In genomic region chr4:80336582-80336981, GRCh38 we compare ENCODE assay signal across 8 cellular contexts. TPM values are rescaled to one million over a fixed set of nuclear protein-coding genes. Genes with fewer than 3 reads are reported as not detected.
A peak's percentile ranks its signal among the peaks of the same experiment; 100 is the strongest.
DNase-seq lines count a peak whose midpoint lies in the region; ATAC-seq and TF ChIP-seq lines count a peak whose summit lies in the region.

No MANE protein-coding gene starts in this region.

- no peak overlapping the region for H3K27ac ChIP-seq in PC-9

- peaks cover 0 to 14% (median 0%) of the 10 kb centered on the region in 5 donors for H3K27me3 Mint-ChIP-seq in naive thymus-derived CD8-positive, alpha-beta T cell

- no peak for ATAC-seq in naive thymus-derived CD8-positive, alpha-beta T cell
- no peak for ATAC-seq in HG03280 (IDR thresholded peaks at IDR 0.05; ENCODE audit: unreplicated experiment)

- CTCF ChIA-PET in PC-9 (lab: Charles Lee): no interaction called here

- H3K9me2 ChIP-seq in PC-9 (ENCODE audit: insufficient read depth): no peaks in the 10 kb centered on the region

- no TSS peak for BruUV-seq in PC-9 (replicated peaks; lab: Mats Ljungman, UMichigan)

- intact Hi-C loops in PC-9 (cut with micrococcal nuclease; ENCODE audit: unreplicated experiment): loop anchor here (5.0 kb wide), 2 partner anchors 119 to 1384 kb away; no protein-coding TSS in a partner anchor

- H3K4me3 Mint-ChIP-seq in naive thymus-derived CD8-positive, alpha-beta T cell: peak overlapping the region; percentile 81 to 92 (median 87)

- H3K4me1 Mint-ChIP-seq in naive thymus-derived CD8-positive, alpha-beta T cell: peaks cover 3 to 14% (median 13%) of the 10 kb centered on the region in 4 donors

- in situ Hi-C loops in ACHN (cut with HindIII; ENCODE audit: low pct_ligation_motif_present, low pct_unique_long_range_greater_than_20kb, low sequenced_read_pairs): no loop called here
- in situ Hi-C loops in G401 (cut with HindIII; ENCODE audit: low sequenced_read_pairs): no loop called here

- H3K36me3 ChIP-seq in PC-9 (ENCODE audit: low read depth): no peaks in the 10 kb centered on the region

- 0 out of 2 replicates have a peak, but pooled peaks have one; percentile 18 for TF ChIP-seq CTCF in PC-9 (conservative IDR thresholded peaks at IDR 0.05)

- H3F3A ChIP-seq in PC-9 (ENCODE audit: insufficient read depth, low read depth): no peaks in the 10 kb centered on the region

- peak overlapping the region; percentile 87 for H3K4me2 ChIP-seq in PC-9

- peaks cover 0 to 1% (median 0%) of the 10 kb centered on the region in 3 donors for H3K36me3 Mint-ChIP-seq in naive thymus-derived CD8-positive, alpha-beta T cell

- no peaks in the 10 kb centered on the region for H3K27me3 ChIP-seq in PC-9 (ENCODE audit: insufficient read depth, low read depth)

- no peak for TF ChIP-seq POLR2A in erythroblast (IDR thresholded peaks at IDR 0.05; ENCODE audit: low read length)

- H2AFZ ChIP-seq in PC-9: peak overlapping the region; percentile 93

- H3K79me2 ChIP-seq in PC-9 (ENCODE audit: low read depth): no peaks in the 10 kb centered on the region

- POLR2A ChIA-PET in PC-9 (lab: Charles Lee; ENCODE audit: unreplicated experiment): no interaction called here
- POLR2A ChIA-PET in naive thymus-derived CD8-positive, alpha-beta T cell (lab: Charles Lee): no interaction called here

- H3K9me3 ChIP-seq in PC-9 (ENCODE audit: insufficient read depth, low read depth): no peaks in the 10 kb centered on the region

- peak; percentile 29 for DNase-seq in ACHN
- peak; percentile 68 for DNase-seq in G401 (ENCODE audit: low spot score)
- DNase-seq in PC-9: peak; percentile 28 to 39
- peak; percentile 15 to 34 for DNase-seq in erythroblast (lab: John Stamatoyannopoulos, UW)
- no peak for DNase-seq in naive thymus-derived CD8-positive, alpha-beta T cell
- DNase-seq in stimulated activated CD8-positive, alpha-beta memory T cell treated with anti-CD3 and anti-CD28 coated beads, Interleukin-4, amount 100 ng/mL, for 48 hours: no peak
- DNase-seq in T-helper 2 cell: no peak

- H3K27ac Mint-ChIP-seq in naive thymus-derived CD8-positive, alpha-beta T cell: peak overlapping the region in 1 of 10 donors; percentile 11

- H3K4me3 ChIP-seq in PC-9: peak overlapping the region; percentile 88; the same call in 1 of the 2 replicates

- no peaks in the 10 kb centered on the region; the same call in 1 of the 2 replicates for H3K4me1 ChIP-seq in PC-9 (replicated peaks; ENCODE audit: insufficient read depth)

- H3K9me3 Mint-ChIP-seq in naive thymus-derived CD8-positive, alpha-beta T cell: peaks cover 0 to 4% (median 3%) of the 10 kb centered on the region in 9 donors

- no peaks in the 10 kb centered on the region for H4K20me1 ChIP-seq in PC-9 (ENCODE audit: insufficient read depth)

RNA-seq across cellular contexts. Expression of gene CFAP299, which starts 1.1 kb away (rescaled TPM):
- 0.14 and 0.55 TPM in 2 replicates for total RNA-seq in G401 (2014; rRNA removed; shearing (Covaris generic))
- total RNA-seq in PC-9 (2021): not detected in 2 replicates
- not detected for total RNA-seq in naive thymus-derived CD8-positive, alpha-beta T cell
- polyA plus RNA-seq in naive thymus-derived CD8-positive, alpha-beta T cell: under 1 TPM in 2 of 3 donors, not detected in 1; 0.37 to 0.74 TPM

Comparison
In these comparisons a context has a peak if more than half of its experiments do, and no peak if none do; other contexts are left out.
1. DNase-seq: peak in ACHN (single experiment), G401 (single experiment), PC-9 (2 of 2) and erythroblast (2 of 2); none in naive thymus-derived CD8-positive, alpha-beta T cell (0 of 10), stimulated activated CD8-positive, alpha-beta memory T cell treated with anti-CD3 and anti-CD28 coated beads, Interleukin-4, amount 100 ng/mL, for 48 hours (single experiment) and T-helper 2 cell (0 of 5).